17 cellular contexts compared by ENCODE assay signal in the genomic region with DNA sequence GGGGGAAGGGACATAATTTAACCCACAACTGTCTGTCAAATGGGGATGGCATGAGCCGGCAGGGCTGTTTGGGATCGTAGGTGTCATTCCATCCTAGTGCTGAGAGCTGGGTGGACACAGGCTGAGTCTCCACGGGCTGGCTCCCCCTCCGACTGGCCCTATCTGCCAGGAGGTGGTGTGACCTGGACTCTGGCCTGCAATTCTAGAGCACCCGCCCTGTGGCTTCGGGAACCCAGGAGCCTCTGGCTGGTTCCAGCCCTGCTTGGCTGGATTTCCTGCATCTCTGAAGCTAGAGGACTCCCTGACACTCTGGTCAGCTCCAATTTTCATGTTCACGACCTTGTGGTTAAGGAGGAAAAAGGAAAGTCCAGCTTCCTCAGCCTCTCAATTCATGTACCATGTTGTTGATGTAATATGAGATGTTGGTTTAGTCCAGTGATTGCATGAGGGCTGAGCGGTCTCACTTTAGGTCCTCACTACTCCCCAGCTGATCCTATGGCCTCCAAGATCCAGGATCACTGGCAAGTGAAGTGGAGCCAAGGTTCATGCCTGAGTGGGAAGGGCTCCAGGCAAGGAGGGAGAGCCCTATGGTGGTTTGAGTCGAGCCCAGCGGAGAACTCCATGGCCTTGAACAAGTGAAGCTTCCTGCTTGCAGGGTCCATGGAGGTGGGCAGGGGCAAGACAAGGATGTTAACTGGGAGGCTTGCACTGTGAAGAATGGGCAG.
"Had no signal": no experiment of that assay in that cellular context is flagged by ENCODE, and none has a peak within 500 bp of the region (broad histone marks: within the 10 kb centered on the region; RNA-seq: fewer than 3 reads in every experiment).

No MANE protein-coding gene starts in this region.

- H3K27ac ChIP-seq: left lung, SJCRH30 had no signal

- DNase-seq: activated B cell treated with CpG ODN at 0.5 μM for 24 hours; activated CD4-positive, alpha-beta T cell treated with anti-CD3 and anti-CD28 coated beads, Interleukin-2, amount 10 ng/mL, durations not matched to agents 24 days and 14 days; activated effector memory CD4-positive, alpha-beta T cell treated with Interleukin-2 at 50 U/mL for 16 hours; activated T-cell treated with anti-CD3 and anti-CD28 coated beads, Interleukin-2, amount 50 U/mL, for 4 hours; caudate nucleus; left lung; mesendoderm; SJCRH30; stimulated activated CD4-positive, alpha-beta T cell treated with anti-CD3 and anti-CD28 coated beads, Interleukin-4, amount 100 ng/mL, for 1 hour; stimulated activated naive B cell treated with anti-CD40 and anti-IgM and Interleukin-4, amounts not matched to agents 10 μg/mL and 1 μg/mL and 100 μg/mL, for 72 hours; T-helper 2 cell; trophoblast cell had no signal

- ATAC-seq: activated T-cell treated with anti-CD3 and anti-CD28 coated beads, Interleukin-2, amount 50 U/mL, for 4 hours; left lung; natural killer cell treated with Interleukin-12 subunit alpha and Interleukin-12 subunit beta and Interleukin-15 and Interleukin-18, amount 100 ng/mL, for 72 hours; stimulated activated naive B cell treated with anti-CD40 and anti-IgM and Interleukin-4, amounts not matched to agents 10 μg/mL and 1 μg/mL and 100 μg/mL, for 72 hours had no signal

- H3K9me3 ChIP-seq: SJCRH30 had no signal

- H3K4me1 ChIP-seq: left lung, SJCRH30 had no signal

- H3K27me3 ChIP-seq: SJCRH30 had no signal

- H3K4me3 ChIP-seq: left lung, SJCRH30 had no signal

- H3K36me3 ChIP-seq: left lung, SJCRH30 had no signal

- FAIRE-seq: colon, frontal cortex, islet of Langerhans, TTC549 had no signal
